10 cellular contexts compared by ENCODE assay signal in the genomic region with DNA sequence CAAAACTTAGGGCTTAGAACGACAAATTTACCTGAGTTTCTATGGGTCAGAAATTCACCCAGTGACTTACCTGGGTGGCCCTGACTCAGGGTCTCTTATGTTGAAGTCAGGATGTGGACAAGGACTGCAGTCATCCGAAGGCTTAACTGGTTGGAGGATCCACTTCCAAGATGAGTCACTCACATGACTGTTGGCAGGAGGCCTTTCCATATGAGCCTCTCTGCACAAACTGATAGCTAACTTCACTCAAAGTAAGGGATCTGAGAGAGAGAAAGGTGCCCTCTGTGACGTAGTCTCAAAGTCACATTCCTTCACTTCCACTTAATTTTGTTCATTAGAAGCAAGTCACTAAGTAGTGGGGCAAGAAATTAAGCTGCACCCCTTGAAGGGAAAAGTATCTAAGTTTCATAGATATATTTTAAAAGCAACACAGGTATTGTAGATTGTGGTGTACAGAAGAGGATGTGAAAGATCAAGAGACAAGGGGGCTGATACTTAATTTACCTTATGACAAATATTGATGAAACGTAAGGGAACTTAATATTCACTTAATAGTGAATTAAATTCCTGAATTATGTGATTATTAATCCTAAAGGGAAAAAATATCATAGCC. TPM values are rescaled to one million over a fixed set of nuclear protein-coding genes. Genes with fewer than 3 reads are reported as not detected.
DNase-seq lines count a peak whose midpoint lies in the region; ATAC-seq and TF ChIP-seq lines count a peak whose summit lies in the region.
"Had no signal": no experiment of that assay in that cellular context is flagged by ENCODE, and none has a peak within 500 bp of the region (broad histone marks: within the 10 kb centered on the region; RNA-seq: fewer than 3 reads in every experiment).

No MANE protein-coding gene starts in this region.

- H3K4me3 ChIP-seq in CD4-positive, alpha-beta memory T cell (ENCODE audit: low read length in 2 of 2) = no peak overlapping the region
- no peak overlapping the region for H3K4me3 ChIP-seq in naive thymus-derived CD4-positive, alpha-beta T cell (ENCODE audit: low read length)
- no peak overlapping the region for H3K4me3 ChIP-seq in smooth muscle cell
- H3K4me3 ChIP-seq: vagina had no signal

- ATAC-seq in HG02759 (IDR thresholded peaks at IDR 0.05; ENCODE audit: unreplicated experiment) (peak; percentile 67), HG03045 (IDR thresholded peaks at IDR 0.05; ENCODE audit: unreplicated experiment) (no peak)
- no peak for ATAC-seq in naive thymus-derived CD4-positive, alpha-beta T cell

- H2AFZ ChIP-seq in smooth muscle cell (ENCODE audit: low read depth) = no peak overlapping the region

- no peaks in the 10 kb centered on the region for H3K27me3 ChIP-seq in CD4-positive, alpha-beta memory T cell (ENCODE audit: insufficient read depth, low read length)
- H3K27me3 ChIP-seq in naive thymus-derived CD4-positive, alpha-beta T cell (ENCODE audit: control insufficient read depth in 2 of 2, insufficient read depth in 2 of 2, low read length in 2 of 2) = no peaks in the 10 kb centered on the region
- H3K27me3 ChIP-seq in smooth muscle cell (ENCODE audit: low read depth) = no peaks in the 10 kb centered on the region
- H3K27me3 ChIP-seq: vagina had no signal

- H3K4me1 Mint-ChIP-seq in CD4-positive, alpha-beta memory T cell = peaks cover 2 to 17% (median 9%) of the 10 kb centered on the region in 4 donors
- peaks cover 0 to 19% (median 0%) of the 10 kb centered on the region in 7 donors for H3K4me1 Mint-ChIP-seq in naive thymus-derived CD4-positive, alpha-beta T cell

- H3K27ac Mint-ChIP-seq in CD4-positive, alpha-beta memory T cell = peak overlapping the region in 5 of 7 donors; percentile 6 to 42 (median 24)
- peak overlapping the region in 1 of 9 donors; percentile 48 for H3K27ac Mint-ChIP-seq in naive thymus-derived CD4-positive, alpha-beta T cell

- DNase-seq in CD4-positive, alpha-beta memory T cell = no peak
- DNase-seq in amniotic stem cell (lab: John Stamatoyannopoulos, UW) (peak; percentile 7), kidney glomerular epithelial cell (lab: John Stamatoyannopoulos, UW) (peak; percentile 33), smooth muscle cell (lab: John Stamatoyannopoulos, UW; ENCODE audit: unreplicated experiment) (no peak), NCI-H1930 (lab: John Stamatoyannopoulos, UW) (no peak)
- no peak for DNase-seq in naive thymus-derived CD4-positive, alpha-beta T cell
- DNase-seq: NCI-H1436 treated with DMSO at 0.1 percent for 48 hours had no signal

- H4K20me1 ChIP-seq in smooth muscle cell (ENCODE audit: low read depth) = peaks cover 20% of the 10 kb centered on the region

- no peaks in the 10 kb centered on the region for H3K9me3 Mint-ChIP-seq in CD4-positive, alpha-beta memory T cell
- no peaks in the 10 kb centered on the region for H3K9me3 Mint-ChIP-seq in naive thymus-derived CD4-positive, alpha-beta T cell

- H3K4me3 Mint-ChIP-seq in CD4-positive, alpha-beta memory T cell = no peak overlapping the region
- no peak overlapping the region for H3K4me3 Mint-ChIP-seq in naive thymus-derived CD4-positive, alpha-beta T cell

- no peaks in the 10 kb centered on the region for H3F3A ChIP-seq in smooth muscle cell (ENCODE audit: low read depth)

- H3K4me1 ChIP-seq in CD4-positive, alpha-beta memory T cell (ENCODE audit: insufficient read depth, low read length) = no peaks in the 10 kb centered on the region
- no peaks in the 10 kb centered on the region for H3K4me1 ChIP-seq in naive thymus-derived CD4-positive, alpha-beta T cell (ENCODE audit: control insufficient read depth in 2 of 2, insufficient read depth in 2 of 2, low read length in 2 of 2)
- H3K4me1 ChIP-seq in smooth muscle cell (ENCODE audit: low read depth) = peaks cover 4% of the 10 kb centered on the region
- H3K4me1 ChIP-seq: vagina had no signal

- H3K9ac ChIP-seq in smooth muscle cell (ENCODE audit: low read depth) = no peak overlapping the region

- H3K36me3 ChIP-seq in CD4-positive, alpha-beta memory T cell (ENCODE audit: insufficient read depth, low read length) = peaks cover 21% of the 10 kb centered on the region
- H3K36me3 ChIP-seq in naive thymus-derived CD4-positive, alpha-beta T cell (ENCODE audit: control insufficient read depth in 2 of 3, insufficient read depth in 3 of 3, low read length in 3 of 3) = peaks cover 0 to 24% (median 12%) of the 10 kb centered on the region in 3 experiments
- H3K36me3 ChIP-seq in smooth muscle cell (ENCODE audit: low read depth) = peaks cover 27% of the 10 kb centered on the region

- no peak overlapping the region for H3K4me2 ChIP-seq in smooth muscle cell

- CTCF ChIA-PET in CD4-positive, alpha-beta memory T cell (lab: Charles Lee; ENCODE audit: partially characterized antibody) = no interaction called here
- CTCF ChIA-PET in naive thymus-derived CD4-positive, alpha-beta T cell (lab: Charles Lee) = no interaction called here

- H3K79me2 ChIP-seq in smooth muscle cell (ENCODE audit: low read depth) = peaks cover 5% of the 10 kb centered on the region

- POLR2A ChIA-PET in CD4-positive, alpha-beta memory T cell (lab: Charles Lee; ENCODE audit: partially characterized antibody) = no interaction called here
- POLR2A ChIA-PET in naive thymus-derived CD4-positive, alpha-beta T cell (lab: Charles Lee) = no interaction called here

- H3K27ac ChIP-seq in CD4-positive, alpha-beta memory T cell (ENCODE audit: low read depth, low read length) = no peak overlapping the region
- no peak overlapping the region for H3K27ac ChIP-seq in naive thymus-derived CD4-positive, alpha-beta T cell (ENCODE audit: low read depth, low read length)
- no peak overlapping the region for H3K27ac ChIP-seq in smooth muscle cell (ENCODE audit: low read depth)
- H3K27ac ChIP-seq: vagina had no signal

- H3K36me3 Mint-ChIP-seq in CD4-positive, alpha-beta memory T cell = peaks cover 44 to 59% of the 10 kb centered on the region in 2 donors
- H3K36me3 Mint-ChIP-seq in naive thymus-derived CD4-positive, alpha-beta T cell = peaks cover 5 to 25% (median 13%) of the 10 kb centered on the region in 5 donors

- intact Hi-C loops in CD4-positive, alpha-beta memory T cell (cut with micrococcal nuclease) = no loop called here
- intact Hi-C loops in naive thymus-derived CD4-positive, alpha-beta T cell (cut with micrococcal nuclease) = no loop called here

- no peak for TF ChIP-seq CTCF in smooth muscle cell (IDR thresholded peaks at IDR 0.05; ENCODE audit: borderline replicate concordance, insufficient read depth, poor library complexity, severe bottlenecking)

- no peaks in the 10 kb centered on the region for H3K9me3 ChIP-seq in CD4-positive, alpha-beta memory T cell (ENCODE audit: control insufficient read depth in 1 of 2, low read length in 2 of 2)
- no peaks in the 10 kb centered on the region for H3K9me3 ChIP-seq in naive thymus-derived CD4-positive, alpha-beta T cell (ENCODE audit: control insufficient read depth in 2 of 3, low read length in 3 of 3)
- H3K9me3 ChIP-seq in smooth muscle cell (replicated peaks; ENCODE audit: low read depth) = no peaks in the 10 kb centered on the region
- H3K9me3 ChIP-seq: vagina had no signal

- 54% methylated on average over 4 of the region's 4 CpGs for WGBS in smooth muscle cell (ENCODE audit: low lambda C conversion rate)

- H3K27me3 Mint-ChIP-seq in CD4-positive, alpha-beta memory T cell = no peaks in the 10 kb centered on the region
- H3K27me3 Mint-ChIP-seq in naive thymus-derived CD4-positive, alpha-beta T cell = no peaks in the 10 kb centered on the region

RNA-seq across cellular contexts. Expression of a gene that starts 48.4 kb away (rescaled TPM):
- total RNA-seq in CD4-positive, alpha-beta memory T cell = 10 to 100 TPM; 90.2 to 91.2 TPM
- 10 to 100 TPM; 76.3 to 86.5 TPM for polyA plus RNA-seq in CD4-positive, alpha-beta memory T cell
- 100 to 1,000 TPM in 2 of 5 experiments, 10 to 100 TPM in 3; 57.4 to 142 (median 62.4) TPM for total RNA-seq in naive thymus-derived CD4-positive, alpha-beta T cell
- polyA plus RNA-seq in naive thymus-derived CD4-positive, alpha-beta T cell = 10 to 100 TPM; 45.5 to 50.3 TPM
- 94.2 and 120 TPM in 2 replicates for total RNA-seq in smooth muscle cell
- polyA plus RNA-seq in smooth muscle cell = 47.9 and 49.4 TPM in 2 replicates

Comparison
In these comparisons a context has a peak if more than half of its experiments do, and no peak if none do; other contexts are left out.
1. DNase-seq: peak in amniotic stem cell (single experiment) and kidney glomerular epithelial cell (single experiment); none in CD4-positive, alpha-beta memory T cell (0 of 5), naive thymus-derived CD4-positive, alpha-beta T cell (0 of 9), smooth muscle cell (single experiment) and NCI-H1930 (0 of 2).